15 cellular contexts compared by ENCODE assay signal in genomic region chr12:110337912-110338710, GRCh38. TPM values are rescaled to one million over a fixed set of nuclear protein-coding genes. Genes with fewer than 3 reads are reported as not detected.
DNase-seq lines count a peak whose midpoint lies in the region; ATAC-seq and TF ChIP-seq lines count a peak whose summit lies in the region.
"Had no signal": no experiment of that assay in that cellular context is flagged by ENCODE, and none has a peak within 500 bp of the region (broad histone marks: within the 10 kb centered on the region; RNA-seq: fewer than 3 reads in every experiment).

No MANE protein-coding gene starts in this region.

- H3K9me3 ChIP-seq in T-helper 17 cell (ENCODE audit: control insufficient read depth, low read length, poor library complexity, severe bottlenecking) (no peaks in the 10 kb centered on the region), lower lobe of right lung (no peaks in the 10 kb centered on the region)
- H3K9me3 ChIP-seq: SJSA1 had no signal

- ATAC-seq in stimulated activated naive CD8-positive, alpha-beta T cell treated with anti-CD3 and anti-CD28 coated beads, Interleukin-15, Interleukin-2, amounts not matched to agents 100 U/mL and 50 U/mL, for 24 hours = no peak
- ATAC-seq in T-helper 17 cell (no peak), lower lobe of right lung (no peak)

- 88 to 90% methylated on average over 11 of the region's 11 CpGs for WGBS in lower leg skin, 2 donors

- peaks cover 100% of the 10 kb centered on the region for H3K36me3 ChIP-seq in lower lobe of right lung

- H3K4me3 ChIP-seq in lower lobe of right lung (no peak overlapping the region), lower leg skin (ENCODE audit: low read depth, poor library complexity, severe bottlenecking) (no peak overlapping the region)
- H3K4me3 ChIP-seq: SJSA1 had no signal

- peak overlapping the region; percentile 20 for H3K27ac ChIP-seq in lower lobe of right lung
- H3K27ac ChIP-seq: SJSA1 had no signal

- H3K4me1 ChIP-seq in lower lobe of right lung = no peaks in the 10 kb centered on the region
- H3K4me1 ChIP-seq: SJSA1 had no signal

- no peak for DNase-seq in stimulated activated naive CD8-positive, alpha-beta T cell treated with anti-CD3 and anti-CD28 coated beads, Interleukin-15, Interleukin-2, amounts not matched to agents 100 U/mL and 50 U/mL, for 24 hours
- DNase-seq in T-helper 17 cell (no peak), lower lobe of right lung (no peak), DMS114 treated with DMSO at 0.1 percent for 48 hours (lab: John Stamatoyannopoulos, UW; ENCODE audit: unreplicated experiment) (no peak), lower leg skin (ENCODE audit: low spot score in 2 of 2) (no peak), NCI-H1436 (lab: John Stamatoyannopoulos, UW) (no peak)
- DNase-seq: activated gamma-delta T cell, foreskin fibroblast, GF-D8, NCI-H1048, NCI-H2107 had no signal

- no peaks in the 10 kb centered on the region for H3K4me1 Mint-ChIP-seq in stimulated activated naive CD8-positive, alpha-beta T cell treated with anti-CD3 and anti-CD28 coated beads, Interleukin-15, Interleukin-2, amounts not matched to agents 100 ng/mL and 50 ng/mL, for 24 hours (ENCODE audit: low read depth)
- peaks cover 14% of the 10 kb centered on the region for H3K4me1 Mint-ChIP-seq in T-helper 17 cell
- H3K4me1 Mint-ChIP-seq: mesothelial cell of epicardium had no signal

- peak overlapping the region; percentile 43 for H3K27ac Mint-ChIP-seq in stimulated activated naive CD8-positive, alpha-beta T cell treated with anti-CD3 and anti-CD28 coated beads, Interleukin-15, Interleukin-2, amounts not matched to agents 100 ng/mL and 50 ng/mL, for 24 hours
- H3K27ac Mint-ChIP-seq in T-helper 17 cell = peak overlapping the region; percentile 2
- H3K27ac Mint-ChIP-seq: mesothelial cell of epicardium; stimulated activated memory B cell treated with anti-CD40 and anti-IgM and Interleukin-4, amounts not matched to agents 10 μg/mL and 1 μg/mL and 100 μg/mL, for 72 hours had no signal

- peaks cover 90% of the 10 kb centered on the region for H3K36me3 Mint-ChIP-seq in stimulated activated naive CD8-positive, alpha-beta T cell treated with anti-CD3 and anti-CD28 coated beads, Interleukin-15, Interleukin-2, amounts not matched to agents 100 ng/mL and 50 ng/mL, for 24 hours (ENCODE audit: low read depth)
- peaks cover 17% of the 10 kb centered on the region for H3K36me3 Mint-ChIP-seq in T-helper 17 cell (ENCODE audit: low read depth)

- TF ChIP-seq POLR2A in lower leg skin (IDR thresholded peaks at IDR 0.05) = no peak

- TF ChIP-seq CTCF in lower lobe of right lung (IDR thresholded peaks at IDR 0.05) (no peak), lower leg skin (IDR thresholded peaks at IDR 0.05) (no peak)

- no peak overlapping the region for H3K4me3 Mint-ChIP-seq in stimulated activated naive CD8-positive, alpha-beta T cell treated with anti-CD3 and anti-CD28 coated beads, Interleukin-15, Interleukin-2, amounts not matched to agents 100 ng/mL and 50 ng/mL, for 24 hours
- no peak overlapping the region for H3K4me3 Mint-ChIP-seq in T-helper 17 cell
- H3K4me3 Mint-ChIP-seq: mesothelial cell of epicardium; stimulated activated memory B cell treated with anti-CD40 and anti-IgM and Interleukin-4, amounts not matched to agents 10 μg/mL and 1 μg/mL and 100 μg/mL, for 72 hours had no signal

- intact Hi-C loops in lower lobe of right lung (cut with DNase I) = no loop called here
- intact Hi-C loops in lower leg skin (cut with DNase I; ENCODE audit: low total_unique reads) = no loop called here

- H3K27me3 ChIP-seq in lower lobe of right lung (ENCODE audit: low read depth) = no peaks in the 10 kb centered on the region
- H3K27me3 ChIP-seq: SJSA1 had no signal

- no peaks in the 10 kb centered on the region for H3K9me3 Mint-ChIP-seq in stimulated activated naive CD8-positive, alpha-beta T cell treated with anti-CD3 and anti-CD28 coated beads, Interleukin-15, Interleukin-2, amounts not matched to agents 100 ng/mL and 50 ng/mL, for 24 hours
- H3K9me3 Mint-ChIP-seq: mesothelial cell of epicardium; stimulated activated memory B cell treated with anti-CD40 and anti-IgM and Interleukin-4, amounts not matched to agents 10 μg/mL and 1 μg/mL and 100 μg/mL, for 72 hours had no signal

- no peaks in the 10 kb centered on the region for H3K27me3 Mint-ChIP-seq in stimulated activated naive CD8-positive, alpha-beta T cell treated with anti-CD3 and anti-CD28 coated beads, Interleukin-15, Interleukin-2, amounts not matched to agents 100 ng/mL and 50 ng/mL, for 24 hours
- no peaks in the 10 kb centered on the region for H3K27me3 Mint-ChIP-seq in T-helper 17 cell
- H3K27me3 Mint-ChIP-seq: stimulated activated memory B cell treated with anti-CD40 and anti-IgM and Interleukin-4, amounts not matched to agents 10 μg/mL and 1 μg/mL and 100 μg/mL, for 72 hours had no signal

RNA-seq across cellular contexts. Expression of gene ATP2A2, which starts 57.1 kb away (rescaled TPM):
- total RNA-seq in T-helper 17 cell (100 to 1,000 TPM; 109 to 116 TPM), lower lobe of right lung (156 TPM), lower leg skin (100 to 1,000 TPM in 2 of 4 donors, 10 to 100 TPM in 2; 61.9 to 103 (median 86.1) TPM)
